In genomic region chrX:54089191-54089590, GRCh38 we compare ENCODE assay signal across 16 cellular contexts.
A peak's percentile ranks its signal among the peaks of the same experiment; 100 is the strongest.
DNase-seq lines count a peak whose midpoint lies in the region; ATAC-seq and TF ChIP-seq lines count a peak whose summit lies in the region.
"Had no signal": no experiment of that assay in that cellular context is flagged by ENCODE, and none has a peak within 500 bp of the region (broad histone marks: within the 10 kb centered on the region; RNA-seq: fewer than 3 reads in every experiment).

No MANE protein-coding gene starts in this region.

- TF ChIP-seq CTCF in NB4 (IDR thresholded peaks at IDR 0.05; ENCODE audit: low read depth, low read length): no peak
- TF ChIP-seq CTCF in choroid plexus epithelial cell (conservative IDR thresholded peaks at IDR 0.05; ENCODE audit: low read depth, low read length): no peak

- H3K4me3 ChIP-seq in NB4 (ENCODE audit: low read depth, low read length) (no peak overlapping the region), choroid plexus epithelial cell (ENCODE audit: low read depth, low read length) (no peak overlapping the region), HAP-1 (no peak overlapping the region)
- H3K4me3 ChIP-seq: GM23248 had no signal

- H3K27me3 ChIP-seq in HAP-1 (ENCODE audit: low read depth): no peaks in the 10 kb centered on the region

- H3K4me1 ChIP-seq in HAP-1: no peaks in the 10 kb centered on the region

- in situ Hi-C loops in KBM-7 (cut with MboI; ENCODE audit: low pct_unique_long_range_greater_than_20kb, low sequenced_read_pairs) (no loop called here), HAP-1 (cut with MboI; ENCODE audit: low sequenced_read_pairs) (no loop called here)

- TF ChIP-seq POLR2A in NB4 (IDR thresholded peaks at IDR 0.05; ENCODE audit: extremely low read depth, insufficient read length): no peak

- no peak for ATAC-seq in GM21390 (IDR thresholded peaks at IDR 0.05; ENCODE audit: unreplicated experiment)
- ATAC-seq: HCT116 had no signal

- DNase-seq in KBM-7 (peak; percentile 19), NB4 (ENCODE audit: low read depth) (peak; percentile 3), choroid plexus epithelial cell (ENCODE audit: low read depth) (peak; percentile 7), HPDE6-E6E7 (ENCODE audit: extremely low spot score) (no peak), HAP-1 (ENCODE audit: low spot score in 2 of 2) (no peak)
- DNase-seq: C1 segment of cervical spinal cord; Calu3; CD4-positive, alpha-beta memory T cell; COR-L47; DMS53; DMS79 treated with DMSO at 0.1 percent for 48 hours; GF-D8; GM23248; H7 had no signal

- H3K36me3 ChIP-seq in HAP-1 (replicated peaks): peaks cover 17% of the 10 kb centered on the region; the same call in 1 of the 2 replicates

- no peaks in the 10 kb centered on the region for H3K9me3 ChIP-seq in HAP-1

Comparison
In these comparisons a context has a peak if more than half of its experiments do, and no peak if none do; other contexts are left out.
1. DNase-seq: peak in KBM-7 (single experiment), NB4 (single experiment) and choroid plexus epithelial cell (single experiment); none in HPDE6-E6E7 (single experiment) and HAP-1 (0 of 2).